Comparison of ENCODE assay signal across 12 cellular contexts in genomic region chr21:34517491-34518245, GRCh38. TPM values are rescaled to one million over a fixed set of nuclear protein-coding genes. Genes with fewer than 3 reads are reported as not detected.
DNase-seq lines count a peak whose midpoint lies in the region; ATAC-seq, FAIRE-seq and TF ChIP-seq lines count a peak whose summit lies in the region.
"Had no signal": no experiment of that assay in that cellular context is flagged by ENCODE, and none has a peak within 500 bp of the region (broad histone marks: within the 10 kb centered on the region; RNA-seq: fewer than 3 reads in every experiment).

No MANE protein-coding gene starts in this region.

- TF ChIP-seq EP300 in esophagus muscularis mucosa (IDR thresholded peaks at IDR 0.05) = no peak

- H3K4me3 Mint-ChIP-seq in T-cell = no peak overlapping the region
- H3K4me3 Mint-ChIP-seq: central memory CD8-positive, alpha-beta T cell had no signal

- ATAC-seq in T-cell (replicated peaks in 1 of 4) = peak in 3 of 4 experiments; percentile 44 to 60 (median 60)
- peak in 4 of 8 donors; percentile 36 to 54 (median 48) for ATAC-seq in heart right ventricle
- ATAC-seq in HG02870 (IDR thresholded peaks at IDR 0.05; ENCODE audit: unreplicated experiment) = no peak

- peak in 4 of 34 experiments; percentile 2 to 25 (median 14) for DNase-seq in T-cell
- no peak for DNase-seq in heart right ventricle
- DNase-seq in amygdala (lab: John Stamatoyannopoulos, UW) = no peak
- no peak for DNase-seq in NCI-H526 (lab: John Stamatoyannopoulos, UW)
- no peak for DNase-seq in esophagus muscularis mucosa (ENCODE audit: extremely low spot score)
- DNase-seq: NCI-H446 had no signal

- peak overlapping the region in 6 of 10 donors; percentile 20 to 63 (median 40) for H3K27ac ChIP-seq in heart right ventricle
- H3K27ac ChIP-seq in esophagus muscularis mucosa (replicated peaks in 1 of 4) = no peak overlapping the region
- H3K27ac ChIP-seq: skin epidermis had no signal

- TF ChIP-seq CTCF in GM12875 (IDR thresholded peaks at IDR 0.05; ENCODE audit: borderline replicate concordance, insufficient read depth, low read depth, low read length) (peak; percentile 47; the same call in 1 of the 2 replicates), heart right ventricle (IDR thresholded peaks at IDR 0.05) (peak in 5 of 9 donors; percentile 28 to 41 (median 33)), esophagus muscularis mucosa (IDR thresholded peaks at IDR 0.05) (peak in 1 of 3 experiments; percentile 29)

- CTCF ChIA-PET in T-cell (lab: Charles Lee) = interaction anchor here in 1 of 2 donors (0.6 kb wide), 1 partner anchor 85 kb away, joined by 3 read pairs; no protein-coding TSS in a partner anchor

- peaks cover 0 to 7% (median 5%) of the 10 kb centered on the region in 3 donors for H3K4me1 Mint-ChIP-seq in T-cell

- no peaks in the 10 kb centered on the region for H3K9me3 Mint-ChIP-seq in T-cell
- H3K9me3 Mint-ChIP-seq: central memory CD8-positive, alpha-beta T cell had no signal

- H3K4me1 ChIP-seq in heart right ventricle = peaks cover 0 to 57% (median 18%) of the 10 kb centered on the region in 9 donors
- peaks cover 17 to 26% (median 25%) of the 10 kb centered on the region in 4 donors for H3K4me1 ChIP-seq in esophagus muscularis mucosa

- 80 to 84% methylated on average over 22 of the region's 22 CpGs for WGBS in heart right ventricle, 2 donors
- WGBS in esophagus muscularis mucosa = 81% methylated on average over 20 of the region's 22 CpGs

- H3K4me3 ChIP-seq in GM12875 (ENCODE audit: low read depth, low read length) (no peak overlapping the region), heart right ventricle (no peak overlapping the region), esophagus muscularis mucosa (no peak overlapping the region)
- H3K4me3 ChIP-seq: skin epidermis had no signal

- TF ChIP-seq POLR2A in esophagus muscularis mucosa (IDR thresholded peaks at IDR 0.05; ENCODE audit: low read depth) = no peak

- H3K27me3 ChIP-seq in heart right ventricle = no peaks in the 10 kb centered on the region
- no peaks in the 10 kb centered on the region for H3K27me3 ChIP-seq in esophagus muscularis mucosa

- no peak overlapping the region for H3K27ac Mint-ChIP-seq in T-cell

- no peaks in the 10 kb centered on the region for H3K9me3 ChIP-seq in heart right ventricle
- no peaks in the 10 kb centered on the region for H3K9me3 ChIP-seq in esophagus muscularis mucosa

- H3K36me3 Mint-ChIP-seq in T-cell = peaks cover 36% of the 10 kb centered on the region

- no peaks in the 10 kb centered on the region for H3K27me3 Mint-ChIP-seq in T-cell
- H3K27me3 Mint-ChIP-seq: central memory CD8-positive, alpha-beta T cell had no signal

- peaks cover 0 to 77% (median 16%) of the 10 kb centered on the region in 9 donors for H3K36me3 ChIP-seq in heart right ventricle
- H3K36me3 ChIP-seq in esophagus muscularis mucosa = peaks cover 7 to 70% (median 49%) of the 10 kb centered on the region in 4 donors

- intact Hi-C loops in heart right ventricle (cut with DNase I) (no loop called here), esophagus muscularis mucosa (cut with DNase I) (no loop called here)

- POLR2A ChIA-PET in T-cell (lab: Charles Lee) = no interaction called here

- FAIRE-seq in A204.1 (lab: Jason Lieb, UNC) = peak; percentile 58
- FAIRE-seq: GM18507 had no signal

RNA-seq across cellular contexts. Expression of gene KCNE1, which starts 5.7 kb away (rescaled TPM):
- total RNA-seq in T-cell (under 1 TPM in 3 of 5 donors, not detected in 2; 0.20 to 0.39 (median 0.32) TPM), heart right ventricle (10 to 100 TPM in 2 of 10 donors, 1 to 10 TPM in 8; 4.7 to 15.5 (median 7.5) TPM), esophagus muscularis mucosa (1 to 10 TPM; 1.5 to 2.9 (median 2.2) TPM)
- 1 to 10 TPM in 1 of 2 donors, under 1 TPM in 1; 0.75 to 2.4 TPM for polyA plus RNA-seq in heart right ventricle

Comparison
In these comparisons a context has a peak if more than half of its experiments do, and no peak if none do; other contexts are left out.
1. H3K27ac ChIP-seq: peak in heart right ventricle (6 of 10); none in esophagus muscularis mucosa (0 of 4).